Comparison of ENCODE assay signal across 8 cellular contexts in the genomic region with DNA sequence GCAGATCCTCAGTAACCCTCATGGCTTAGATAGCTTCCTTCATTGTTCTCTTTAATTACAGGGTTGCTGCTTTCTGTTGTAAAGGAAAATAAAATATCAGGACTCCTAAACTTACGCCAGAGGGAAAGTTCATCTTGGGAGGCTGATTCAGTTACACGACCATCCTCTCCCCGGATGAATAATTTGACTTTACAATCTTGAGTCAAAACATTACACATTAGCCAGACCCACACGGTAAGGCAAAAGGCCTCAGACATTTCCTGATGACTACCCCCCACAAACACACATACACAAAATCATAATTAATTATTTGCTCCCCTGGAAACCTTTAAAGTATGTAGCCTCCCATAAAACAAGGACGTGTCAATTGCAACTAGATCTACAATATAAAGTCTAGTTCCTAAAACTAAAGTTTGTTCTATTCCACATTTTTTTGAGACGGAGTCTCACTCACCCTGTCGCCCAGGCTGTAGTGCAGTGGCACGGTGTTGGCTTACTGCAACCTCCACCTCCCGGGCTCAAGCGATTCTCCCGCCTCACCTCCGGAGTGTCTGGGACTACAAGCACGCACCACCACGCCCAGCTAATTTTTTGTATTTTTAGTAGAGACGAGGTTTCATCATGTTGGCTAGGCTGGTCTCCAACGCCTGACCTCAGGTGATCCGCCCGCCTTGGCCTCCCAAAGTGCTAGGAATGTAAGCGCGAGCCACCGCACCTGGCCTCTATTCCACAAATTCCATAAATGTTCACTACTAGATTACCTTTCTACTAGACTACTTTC. TPM values are rescaled to one million over a fixed set of nuclear protein-coding genes. Genes with fewer than 3 reads are reported as not detected.
A peak's percentile ranks its signal among the peaks of the same experiment; 100 is the strongest.
DNase-seq lines count a peak whose midpoint lies in the region; ATAC-seq and TF ChIP-seq lines count a peak whose summit lies in the region.

No MANE protein-coding gene starts in this region.

- CTCF ChIA-PET in activated naive CD4-positive, alpha-beta T cell treated with anti-CD3 and anti-CD28 coated beads, Interleukin-2, amount 10 ng/mL, durations not matched to agents 7 days and 5 days (lab: Charles Lee): interaction anchor here (0.8 to 7.8 kb wide), 8 partner anchors 10 to 47 kb away, joined by 3 to 60 read pairs (median 4); no protein-coding TSS in a partner anchor

- peak overlapping the region; percentile 90 for H4K8ac ChIP-seq in trophoblast cell (ENCODE audit: low read depth, low read length)

- H2BK5ac ChIP-seq in trophoblast cell (ENCODE audit: low read depth, low read length, poor library complexity): peak overlapping the region; percentile 91

- no peaks in the 10 kb centered on the region for H3K9me3 ChIP-seq in esophagus muscularis mucosa
- H3K9me3 ChIP-seq in trophoblast cell (ENCODE audit: insufficient read depth, low read depth, low read length): no peaks in the 10 kb centered on the region

- no peak overlapping the region for H3K23ac ChIP-seq in trophoblast cell (ENCODE audit: low read length)

- peaks cover 15% of the 10 kb centered on the region for H3K79me1 ChIP-seq in trophoblast cell (ENCODE audit: low read length)

- H4K12ac ChIP-seq in trophoblast cell (ENCODE audit: low read depth, low read length): peak overlapping the region; percentile 92

- peak overlapping the region; percentile 87 for H3K14ac ChIP-seq in trophoblast cell (ENCODE audit: low read length)

- peaks cover 9% of the 10 kb centered on the region for H3K27me3 Mint-ChIP-seq in activated naive CD4-positive, alpha-beta T cell treated with anti-CD3 and anti-CD28 coated beads, Interleukin-2, amount 10 ng/mL, durations not matched to agents 7 days and 5 days

- TF ChIP-seq CTCF in esophagus muscularis mucosa (IDR thresholded peaks at IDR 0.05): no peak

- peak overlapping the region; percentile 67 for H2AK5ac ChIP-seq in trophoblast cell (ENCODE audit: low read length)

- H3K4me2 ChIP-seq in trophoblast cell (ENCODE audit: low read length): peak overlapping the region; percentile 83

- no peak for DNase-seq in activated naive CD4-positive, alpha-beta T cell treated with anti-CD3 and anti-CD28 coated beads, Interleukin-2, amount 10 ng/mL, durations not matched to agents 7 days and 5 days
- DNase-seq in activated naive CD4-positive, alpha-beta T cell treated with anti-CD3 and anti-CD28 coated beads, Interleukin-2, amount 50 U/mL, for 16 hours: no peak
- DNase-seq in RKO (ENCODE audit: low spot score) (peak; percentile 80), esophagus muscularis mucosa (ENCODE audit: extremely low spot score) (no peak), trophoblast cell (peak; percentile 80 to 82), GM19240 (ENCODE audit: insufficient read length, low spot score) (no peak)
- DNase-seq in stimulated activated CD8-positive, alpha-beta memory T cell treated with anti-CD3 and anti-CD28 coated beads, Interleukin-4, amount 100 ng/mL, for 48 hours: no peak

- no peak for ATAC-seq in GM21360 (IDR thresholded peaks at IDR 0.05; ENCODE audit: unreplicated experiment)

- peak overlapping the region; percentile 89 for H4K91ac ChIP-seq in trophoblast cell (ENCODE audit: low read depth, low read length)

- intact Hi-C loops in esophagus muscularis mucosa (cut with DNase I): no loop called here

- peak overlapping the region; percentile 4 for H3K9ac ChIP-seq in trophoblast cell (ENCODE audit: low read length)

- peak overlapping the region; percentile 83 for H3K27ac Mint-ChIP-seq in activated naive CD4-positive, alpha-beta T cell treated with anti-CD3 and anti-CD28 coated beads, Interleukin-2, amount 10 ng/mL, durations not matched to agents 7 days and 5 days

- peak overlapping the region; percentile 96 for H3K4me3 Mint-ChIP-seq in activated naive CD4-positive, alpha-beta T cell treated with anti-CD3 and anti-CD28 coated beads, Interleukin-2, amount 10 ng/mL, durations not matched to agents 7 days and 5 days

- peak overlapping the region; percentile 43 for H2BK12ac ChIP-seq in trophoblast cell (ENCODE audit: low read length)

- no peak for TF ChIP-seq POLR2A in esophagus muscularis mucosa (IDR thresholded peaks at IDR 0.05; ENCODE audit: low read depth)

- 80% methylated on average over 21 of the region's 21 CpGs for WGBS in esophagus muscularis mucosa
- no CpG with 5 or more reads among the region's 21 CpGs for WGBS in trophoblast cell (ENCODE audit: extremely low coverage, insufficient coverage, insufficient read length)

- peak overlapping the region; percentile 92 to 96 (median 94) for H3K27ac ChIP-seq in esophagus muscularis mucosa (replicated peaks in 1 of 4)
- peak overlapping the region; percentile 85 for H3K27ac ChIP-seq in trophoblast cell (ENCODE audit: low read depth, low read length)

- peaks cover 20% of the 10 kb centered on the region for H3K79me2 ChIP-seq in trophoblast cell (ENCODE audit: control insufficient read depth, insufficient read depth, low read length, poor library complexity)

- H2AFZ ChIP-seq in trophoblast cell (ENCODE audit: insufficient read depth, low read length, poor library complexity): peak overlapping the region; percentile 24

- H3K4me1 ChIP-seq in esophagus muscularis mucosa (peaks cover 15 to 27% (median 27%) of the 10 kb centered on the region in 4 donors), trophoblast cell (ENCODE audit: control insufficient read depth in 1 of 2, insufficient read depth in 2 of 2, low read length in 2 of 2) (peaks cover 0 to 12% of the 10 kb centered on the region in 2 experiments)

- no peak for TF ChIP-seq EP300 in esophagus muscularis mucosa (IDR thresholded peaks at IDR 0.05)

- H3K9me3 Mint-ChIP-seq in activated naive CD4-positive, alpha-beta T cell treated with anti-CD3 and anti-CD28 coated beads, Interleukin-2, amount 10 ng/mL, durations not matched to agents 7 days and 5 days: no peaks in the 10 kb centered on the region

- H3K4me1 Mint-ChIP-seq in activated naive CD4-positive, alpha-beta T cell treated with anti-CD3 and anti-CD28 coated beads, Interleukin-2, amount 10 ng/mL, durations not matched to agents 7 days and 5 days: peaks cover 48% of the 10 kb centered on the region

- no peaks in the 10 kb centered on the region for H3K27me3 ChIP-seq in esophagus muscularis mucosa
- H3K27me3 ChIP-seq in trophoblast cell (ENCODE audit: insufficient read depth, low read length): no peaks in the 10 kb centered on the region

- peak overlapping the region; percentile 72 for H2BK120ac ChIP-seq in trophoblast cell (ENCODE audit: insufficient read depth, low read length, poor library complexity)

- no peak overlapping the region for H3K18ac ChIP-seq in trophoblast cell (ENCODE audit: low read length)

- peaks cover 10% of the 10 kb centered on the region for H3K36me3 Mint-ChIP-seq in activated naive CD4-positive, alpha-beta T cell treated with anti-CD3 and anti-CD28 coated beads, Interleukin-2, amount 10 ng/mL, durations not matched to agents 7 days and 5 days

- H3K36me3 ChIP-seq in esophagus muscularis mucosa: peaks cover 5 to 16% (median 10%) of the 10 kb centered on the region in 4 donors
- H3K36me3 ChIP-seq in trophoblast cell (ENCODE audit: control insufficient read depth in 1 of 2, insufficient read depth in 2 of 2, low read length in 2 of 2): peaks cover 3 to 4% of the 10 kb centered on the region in 2 experiments

- peak overlapping the region; percentile 77 to 96 (median 84) for H3K4me3 ChIP-seq in esophagus muscularis mucosa
- peak overlapping the region; percentile 52 for H3K4me3 ChIP-seq in trophoblast cell (ENCODE audit: low read depth, low read length)

- peak overlapping the region; percentile 87 for H3K4ac ChIP-seq in trophoblast cell (ENCODE audit: low read depth, low read length)

RNA-seq across cellular contexts. Expression of gene PRDX1, which starts 0.8 kb away (rescaled TPM):
- 100 to 1,000 TPM; 244 to 349 (median 321) TPM for total RNA-seq in esophagus muscularis mucosa
- 683 and 706 TPM in 2 replicates for polyA plus RNA-seq in trophoblast cell (2013)

RNA-seq across cellular contexts. Expression of gene MMACHC, which starts 22.4 kb away (rescaled TPM):
- total RNA-seq in esophagus muscularis mucosa: 1 to 10 TPM; 1.3 to 4.6 (median 3.3) TPM
- 5.5 and 5.7 TPM in 2 replicates for polyA plus RNA-seq in trophoblast cell (2013)

RNA-seq across cellular contexts. Expression of gene CCDC163, which starts 22.6 kb away (rescaled TPM):
- total RNA-seq in esophagus muscularis mucosa: 1 to 10 TPM in 2 of 4 donors, under 1 TPM in 2; 0.50 to 1.3 (median 0.98) TPM
- 3.0 TPM in 2 replicates for polyA plus RNA-seq in trophoblast cell (2013)

RNA-seq across cellular contexts. Expression of gene AKR1A1, which starts 28.1 kb away (rescaled TPM):
- 10 to 100 TPM; 45.6 to 64.0 (median 51.0) TPM for total RNA-seq in esophagus muscularis mucosa
- 105 and 110 TPM in 2 replicates for polyA plus RNA-seq in trophoblast cell (2013)

RNA-seq across cellular contexts. Expression of gene TESK2, which starts 31.6 kb away (rescaled TPM):
- 1 to 10 TPM; 3.3 to 6.5 (median 4.8) TPM for total RNA-seq in esophagus muscularis mucosa
- 5.2 and 5.5 TPM in 2 replicates for polyA plus RNA-seq in trophoblast cell (2013)

Comparison
In these comparisons a context has a peak if more than half of its experiments do, and no peak if none do; other contexts are left out.
1. DNase-seq: peak in RKO (single experiment) and trophoblast cell (2 of 2); none in activated naive CD4-positive, alpha-beta T cell treated with anti-CD3 and anti-CD28 coated beads, Interleukin-2, amount 10 ng/mL, durations not matched to agents 7 days and 5 days (single experiment), activated naive CD4-positive, alpha-beta T cell treated with anti-CD3 and anti-CD28 coated beads, Interleukin-2, amount 50 U/mL, for 16 hours (single experiment), esophagus muscularis mucosa (single experiment), GM19240 (single experiment) and stimulated activated CD8-positive, alpha-beta memory T cell treated with anti-CD3 and anti-CD28 coated beads, Interleukin-4, amount 100 ng/mL, for 48 hours (single experiment).